15 cellular contexts compared by ENCODE assay signal in genomic region chr5:78562001-78562400, GRCh38.
DNase-seq lines count a peak whose midpoint lies in the region; ATAC-seq and TF ChIP-seq lines count a peak whose summit lies in the region.
"Had no signal": no experiment of that assay in that cellular context is flagged by ENCODE, and none has a peak within 500 bp of the region (broad histone marks: within the 10 kb centered on the region; RNA-seq: fewer than 3 reads in every experiment).

No MANE protein-coding gene starts in this region.

- H3K27ac Mint-ChIP-seq in brain (peak overlapping the region in 3 of 5 experiments; percentile 82 to 92 (median 86)), type B pancreatic cell (no peak overlapping the region)
- H3K27ac Mint-ChIP-seq: CD4-positive, alpha-beta memory T cell had no signal

- H3K27ac ChIP-seq in cardiac muscle cell (peak overlapping the region; percentile 81), heart left ventricle (no peak overlapping the region), tibial artery (no peak overlapping the region)
- H3K27ac ChIP-seq: C4-2B, GM23248 had no signal

- peaks cover 0 to 10% (median 3%) of the 10 kb centered on the region in 5 experiments for H3K9me3 Mint-ChIP-seq in brain
- H3K9me3 Mint-ChIP-seq in type B pancreatic cell = no peaks in the 10 kb centered on the region

- H3K4me1 ChIP-seq in cardiac muscle cell (ENCODE audit: low read depth) (peaks cover 8% of the 10 kb centered on the region), heart left ventricle (peaks cover 0 to 11% (median 0%) of the 10 kb centered on the region in 12 donors), tibial artery (peaks cover 0 to 11% (median 5%) of the 10 kb centered on the region in 4 donors)
- H3K4me1 ChIP-seq: HAP-1 had no signal

- no peak for TF ChIP-seq POLR2A in heart left ventricle (IDR thresholded peaks at IDR 0.05)

- ATAC-seq in heart left ventricle = no peak
- ATAC-seq in HG03108 (IDR thresholded peaks at IDR 0.05; ENCODE audit: unreplicated experiment) = no peak
- ATAC-seq: HepG2 had no signal

- TF ChIP-seq CTCF in cardiac muscle cell (IDR thresholded peaks at IDR 0.05; ENCODE audit: low read depth, low read length) (no peak), heart left ventricle (IDR thresholded peaks at IDR 0.05) (no peak), brain (conservative IDR thresholded peaks at IDR 0.05) (no peak), type B pancreatic cell (conservative IDR thresholded peaks at IDR 0.05) (no peak), tibial artery (IDR thresholded peaks at IDR 0.05) (no peak)

- H3K36me3 Mint-ChIP-seq in brain (peaks cover 32% of the 10 kb centered on the region), type B pancreatic cell (peaks cover 26% of the 10 kb centered on the region)
- H3K36me3 Mint-ChIP-seq: CD4-positive, alpha-beta memory T cell had no signal

- H3K4me1 Mint-ChIP-seq in brain (peaks cover 15% of the 10 kb centered on the region), type B pancreatic cell (ENCODE audit: unreplicated experiment) (peaks cover 10% of the 10 kb centered on the region)
- H3K4me1 Mint-ChIP-seq: CD4-positive, alpha-beta memory T cell had no signal

- intact Hi-C loops in heart left ventricle (cut with DNase I) = no loop called here
- intact Hi-C loops in tibial artery (cut with DNase I; ENCODE audit: low total_unique reads) = no loop called here

- DNase-seq in cardiac muscle cell (ENCODE audit: low read depth in 1 of 2, low spot score in 1 of 2) (no peak), heart left ventricle (no peak), islet precursor cell (peak; percentile 7), type B pancreatic cell (ENCODE audit: extremely low spot score, unreplicated experiment) (peak; percentile 6), tibial artery (no peak)
- DNase-seq in activated CD8-positive, alpha-beta memory T cell treated with anti-CD3 and anti-CD28 coated beads, Interleukin-2, amount 50 U/mL, for 4 hours = no peak
- DNase-seq: BE2C; CD4-positive, alpha-beta memory T cell; DMS79; GM23248 had no signal

- H3K27me3 ChIP-seq in cardiac muscle cell (no peaks in the 10 kb centered on the region), heart left ventricle (no peaks in the 10 kb centered on the region), tibial artery (no peaks in the 10 kb centered on the region)
- H3K27me3 ChIP-seq: BE2C had no signal

- 96 to 98% (median 98%) methylated on average over 3 of the region's 3 CpGs for WGBS in heart left ventricle, 4 donors

- H3K4me3 Mint-ChIP-seq in brain = no peak overlapping the region
- H3K4me3 Mint-ChIP-seq in type B pancreatic cell = no peak overlapping the region
- H3K4me3 Mint-ChIP-seq: CD4-positive, alpha-beta memory T cell had no signal

- H3K27me3 Mint-ChIP-seq in brain = no peaks in the 10 kb centered on the region
- H3K27me3 Mint-ChIP-seq in type B pancreatic cell = no peaks in the 10 kb centered on the region

- H3K4me3 ChIP-seq in cardiac muscle cell = no peak overlapping the region
- H3K4me3 ChIP-seq in heart left ventricle = no peak overlapping the region
- H3K4me3 ChIP-seq in tibial artery = no peak overlapping the region
- H3K4me3 ChIP-seq: GM23248, HAP-1 had no signal

- H3K9me3 ChIP-seq in cardiac muscle cell (ENCODE audit: low read depth) (no peaks in the 10 kb centered on the region), heart left ventricle (peaks cover 0 to 11% (median 0%) of the 10 kb centered on the region in 12 donors), tibial artery (no peaks in the 10 kb centered on the region)
- H3K9me3 ChIP-seq: BE2C, HAP-1 had no signal

- H3K36me3 ChIP-seq in cardiac muscle cell = peaks cover 11% of the 10 kb centered on the region
- peaks cover 0 to 10% (median 3%) of the 10 kb centered on the region in 9 donors for H3K36me3 ChIP-seq in heart left ventricle
- peaks cover 6 to 14% (median 9%) of the 10 kb centered on the region in 3 donors for H3K36me3 ChIP-seq in tibial artery
- H3K36me3 ChIP-seq: BE2C, HAP-1 had no signal

Comparison
In these comparisons a context has a peak if more than half of its experiments do, and no peak if none do; other contexts are left out.
1. DNase-seq: peak in islet precursor cell (single experiment) and type B pancreatic cell (single experiment); none in cardiac muscle cell (0 of 2), heart left ventricle (0 of 5), tibial artery (0 of 2) and activated CD8-positive, alpha-beta memory T cell treated with anti-CD3 and anti-CD28 coated beads, Interleukin-2, amount 50 U/mL, for 4 hours (single experiment).